In genomic region chr11:63840356-63841060, GRCh38 we compare ENCODE assay signal across 8 cellular contexts. TPM values are rescaled to one million over a fixed set of nuclear protein-coding genes. Genes with fewer than 3 reads are reported as not detected.
A peak's percentile ranks its signal among the peaks of the same experiment; 100 is the strongest.
DNase-seq lines count a peak whose midpoint lies in the region; TF ChIP-seq lines count a peak whose summit lies in the region.
"Had no signal": no experiment of that assay in that cellular context is flagged by ENCODE, and none has a peak within 500 bp of the region (broad histone marks: within the 10 kb centered on the region; RNA-seq: fewer than 3 reads in every experiment).

No MANE protein-coding gene starts in this region.

- H3K27ac Mint-ChIP-seq in activated CD4-positive, alpha-beta memory T cell treated with anti-CD3 and anti-CD28 coated beads, Interleukin-2, amount 10 ng/mL, durations not matched to agents 7 days and 5 days, result peak overlapping the region; percentile 77

- H3K9me3 ChIP-seq in HUES48 (ENCODE audit: control insufficient read depth, insufficient read depth, low read length), result no peaks in the 10 kb centered on the region
- H3K9me3 ChIP-seq in iPS-15b (ENCODE audit: control insufficient read depth, insufficient read depth, low read length), result no peaks in the 10 kb centered on the region
- no peaks in the 10 kb centered on the region for H3K9me3 ChIP-seq in stomach

- CTCF ChIA-PET in activated CD4-positive, alpha-beta memory T cell treated with anti-CD3 and anti-CD28 coated beads, Interleukin-2, amount 10 ng/mL, durations not matched to agents 7 days and 5 days (lab: Charles Lee), result interaction anchor here (1.0 to 2.4 kb wide), 3 partner anchors 15 to 66 kb away, joined by 3 to 15 read pairs (median 4); no protein-coding TSS in a partner anchor

- no peaks in the 10 kb centered on the region for H3K9me3 Mint-ChIP-seq in activated CD4-positive, alpha-beta memory T cell treated with anti-CD3 and anti-CD28 coated beads, Interleukin-2, amount 10 ng/mL, durations not matched to agents 7 days and 5 days

- H3K4me3 ChIP-seq in HUES48 (ENCODE audit: low read depth, low read length) (peak overlapping the region; percentile 92), iPS-15b (ENCODE audit: low read depth, low read length) (peak overlapping the region; percentile 95), stomach (peak overlapping the region; percentile 90 to 97 (median 94))

- WGBS in stomach, 5 donors, result 1 to 4% (median 3%) methylated on average over 13 of the region's 13 CpGs

- intact Hi-C loops in stomach (cut with DNase I; ENCODE audit: low total_unique reads), result loop anchor here (5.0 kb wide), 1 partner anchor 37 kb away; no protein-coding TSS in a partner anchor

- peaks cover 40% of the 10 kb centered on the region for H3K36me3 Mint-ChIP-seq in activated CD4-positive, alpha-beta memory T cell treated with anti-CD3 and anti-CD28 coated beads, Interleukin-2, amount 10 ng/mL, durations not matched to agents 7 days and 5 days (ENCODE audit: low read depth)

- no peak for DNase-seq in activated CD4-positive, alpha-beta memory T cell treated with anti-CD3 and anti-CD28 coated beads, Interleukin-2, amount 10 ng/mL, durations not matched to agents 7 days and 5 days
- no peak for DNase-seq in stomach
- no peak for DNase-seq in NCI-H2196 treated with DMSO at 0.1 percent for 48 hours (lab: John Stamatoyannopoulos, UW; ENCODE audit: unreplicated experiment)
- DNase-seq in NCI-H2081 (lab: John Stamatoyannopoulos, UW), result no peak
- DNase-seq in inferior parietal cortex (ENCODE audit: extremely low spot score), result no peak
- DNase-seq: T1000 had no signal

- H3K9ac ChIP-seq in HUES48 (ENCODE audit: low read depth, low read length), result no peak overlapping the region
- H3K9ac ChIP-seq in iPS-15b (ENCODE audit: low read depth, low read length), result no peak overlapping the region

- no peaks in the 10 kb centered on the region for H3K27me3 Mint-ChIP-seq in activated CD4-positive, alpha-beta memory T cell treated with anti-CD3 and anti-CD28 coated beads, Interleukin-2, amount 10 ng/mL, durations not matched to agents 7 days and 5 days

- peaks cover 9% of the 10 kb centered on the region; the same call in 1 of the 2 replicates for H3K36me3 ChIP-seq in HUES48 (ENCODE audit: control insufficient read depth, insufficient read depth, low read length)
- H3K36me3 ChIP-seq in iPS-15b (ENCODE audit: control insufficient read depth, insufficient read depth, low read length), result no peaks in the 10 kb centered on the region
- peaks cover 4 to 23% (median 13%) of the 10 kb centered on the region in 4 donors for H3K36me3 ChIP-seq in stomach

- no peak for TF ChIP-seq EP300 in stomach (IDR thresholded peaks at IDR 0.05)

- TF ChIP-seq POLR2A in stomach (IDR thresholded peaks at IDR 0.05), result no peak

- TF ChIP-seq CTCF in stomach (IDR thresholded peaks at IDR 0.05), result no peak

- peak overlapping the region; percentile 87 for H3K4me3 Mint-ChIP-seq in activated CD4-positive, alpha-beta memory T cell treated with anti-CD3 and anti-CD28 coated beads, Interleukin-2, amount 10 ng/mL, durations not matched to agents 7 days and 5 days

- H3K4me1 Mint-ChIP-seq in activated CD4-positive, alpha-beta memory T cell treated with anti-CD3 and anti-CD28 coated beads, Interleukin-2, amount 10 ng/mL, durations not matched to agents 7 days and 5 days, result peaks cover 65% of the 10 kb centered on the region

- H3K4me1 ChIP-seq in HUES48 (ENCODE audit: control insufficient read depth, insufficient read depth, low read length), result peaks cover 62% of the 10 kb centered on the region
- H3K4me1 ChIP-seq in iPS-15b (ENCODE audit: control insufficient read depth, insufficient read depth, low read length), result peaks cover 42% of the 10 kb centered on the region
- peaks cover 63 to 75% (median 70%) of the 10 kb centered on the region in 4 donors for H3K4me1 ChIP-seq in stomach

- no peaks in the 10 kb centered on the region for H3K27me3 ChIP-seq in HUES48 (ENCODE audit: control insufficient read depth, insufficient read depth, low read length)
- no peaks in the 10 kb centered on the region for H3K27me3 ChIP-seq in iPS-15b (ENCODE audit: control insufficient read depth, insufficient read depth, low read length)
- no peaks in the 10 kb centered on the region for H3K27me3 ChIP-seq in stomach

- H3K27ac ChIP-seq in HUES48 (ENCODE audit: low read depth, low read length) (no peak overlapping the region), stomach (peak overlapping the region; percentile 86 to 97 (median 91))

- POLR2A ChIA-PET in activated CD4-positive, alpha-beta memory T cell treated with anti-CD3 and anti-CD28 coated beads, Interleukin-2, amount 10 ng/mL, durations not matched to agents 7 days and 5 days (lab: Charles Lee), result interaction anchor here (0.7 to 2.6 kb wide), 7 partner anchors 11 to 103 kb away, joined by 3 to 13 read pairs (median 3); no protein-coding TSS in a partner anchor

RNA-seq across cellular contexts. Expression of gene MARK2, which starts 1.6 kb away (rescaled TPM):
- 10 to 100 TPM; 48.7 to 54.2 TPM for total RNA-seq in activated CD4-positive, alpha-beta memory T cell treated with anti-CD3 and anti-CD28 coated beads, Interleukin-2, amount 10 ng/mL, durations not matched to agents 7 days and 5 days
- 100 to 1,000 TPM in 1 of 5 donors, 10 to 100 TPM in 4; 13.8 to 128 (median 34.8) TPM for total RNA-seq in stomach
- 10 to 100 TPM in 2 of 3 donors, 1 to 10 TPM in 1; 8.8 to 18.2 (median 13.9) TPM for polyA plus RNA-seq in stomach

RNA-seq across cellular contexts. Expression of gene SPINDOC, which starts 27.3 kb away (rescaled TPM):
- total RNA-seq in activated CD4-positive, alpha-beta memory T cell treated with anti-CD3 and anti-CD28 coated beads, Interleukin-2, amount 10 ng/mL, durations not matched to agents 7 days and 5 days, result 10 to 100 TPM; 33.2 to 37.2 TPM
- 10 to 100 TPM in 1 of 5 donors, 1 to 10 TPM in 3, under 1 TPM in 1; 0.45 to 13.6 (median 5.7) TPM for total RNA-seq in stomach
- 10 to 100 TPM in 1 of 3 donors, 1 to 10 TPM in 2; 4.6 to 12.1 (median 5.8) TPM for polyA plus RNA-seq in stomach
